ENCODE assay signal across 28 cellular contexts in the genomic region with DNA sequence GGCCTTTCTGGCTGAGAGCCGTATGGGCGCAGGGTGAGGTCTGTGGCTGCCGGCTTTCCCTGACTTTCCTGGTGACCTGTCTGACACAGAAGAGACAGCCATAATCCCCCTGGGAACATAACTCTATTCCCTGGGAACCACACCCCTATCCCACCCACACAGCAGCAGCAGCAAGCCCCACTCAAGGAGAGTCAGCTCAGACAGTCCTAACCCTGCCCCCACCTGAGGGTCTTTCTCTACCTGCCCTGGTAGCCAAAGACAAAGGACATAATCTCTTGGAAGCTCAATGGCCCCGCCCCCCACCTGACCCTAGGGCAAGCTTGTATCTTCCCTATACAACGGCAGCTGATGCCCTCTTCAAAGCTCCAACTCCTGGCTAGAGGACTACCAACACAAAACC.
"Had no signal": no experiment of that assay in that cellular context is flagged by ENCODE, and none has a peak within 500 bp of the region (broad histone marks: within the 10 kb centered on the region; RNA-seq: fewer than 3 reads in every experiment).

No MANE protein-coding gene starts in this region.

- DNase-seq: activated B cell treated with CpG ODN at 0.5 μM for 24 hours; activated CD4-positive, alpha-beta memory T cell treated with anti-CD3 and anti-CD28 coated beads, Interleukin-2, amount 10 ng/mL, durations not matched to agents 7 days and 5 days; activated CD4-positive, alpha-beta T cell treated with anti-CD3 and anti-CD28 coated beads for 1 hour; activated CD4-positive, alpha-beta T cell treated with anti-CD3 and anti-CD28 coated beads, Interleukin-2, amount 50 U/mL, for 1 hour; activated CD8-positive, alpha-beta memory T cell treated with anti-CD3 and anti-CD28 coated beads, Interleukin-2, amount 50 U/mL, for 4 hours; activated naive CD4-positive, alpha-beta T cell treated with Interleukin-2 at 50 U/mL for 16 hours; activated naive CD8-positive, alpha-beta T cell treated with anti-CD3 and anti-CD28 coated beads, Interleukin-2, amount 50 U/mL, for 24 hours; activated T-cell treated with anti-CD3 and anti-CD28 coated beads, Interleukin-2, amount 50 U/mL, for 72 hours; amniotic stem cell; body of pancreas; central memory CD4-positive, alpha-beta T cell; Karpas-422; MM.1S; NCI-H1105; NCI-H1436; NCI-H1694 treated with DMSO at 0.1 percent for 48 hours; NCI-H2029 treated with DMSO at 0.1 percent for 48 hours; NCI-H345; NCI-H510A; NCI-H526 treated with DMSO at 0.1 percent for 48 hours; NK-92 treated with Interleukin-12 subunit alpha and Interleukin-12 subunit beta, amount 100 ng/mL, for 24 hours; OCI-M1; RPMI8226; SHP77 treated with DMSO at 0.1 percent for 48 hours had no signal

- H3K4me1 ChIP-seq: ascending aorta, body of pancreas had no signal

- H3K9me3 ChIP-seq: ascending aorta, body of pancreas had no signal

- H3K27me3 ChIP-seq: ascending aorta, body of pancreas had no signal

- ATAC-seq: activated naive CD4-positive, alpha-beta T cell treated with anti-CD3 and anti-CD28 coated beads, Interleukin-2, amount 50 U/mL, for 72 hours; activated naive CD8-positive, alpha-beta T cell treated with anti-CD3 and anti-CD28 coated beads, Interleukin-2, amount 50 U/mL, for 24 hours; activated T-cell treated with anti-CD3 and anti-CD28 coated beads, Interleukin-2, amount 50 U/mL, for 72 hours; body of pancreas; Panc1 had no signal

- H3K27ac ChIP-seq: ascending aorta, body of pancreas had no signal

- H3K27ac Mint-ChIP-seq: activated B cell treated with CpG ODN at 0.5 μM for 24 hours; activated CD4-positive, alpha-beta memory T cell treated with anti-CD3 and anti-CD28 coated beads, Interleukin-2, amount 10 ng/mL, durations not matched to agents 7 days and 5 days; activated naive CD4-positive, alpha-beta T cell treated with anti-CD3 and anti-CD28 coated beads, Interleukin-2, amount 50 U/mL, for 72 hours; activated naive CD8-positive, alpha-beta T cell treated with anti-CD3 and anti-CD28 coated beads, Interleukin-2, amount 50 U/mL, for 24 hours; activated T-cell treated with anti-CD3 and anti-CD28 coated beads, Interleukin-2, amount 50 U/mL, for 72 hours; T-helper 1 cell treated with Interleukin-12 subunit alpha and Interleukin-12 subunit beta and Interleukin-4 antibody, amounts not matched to agents 30 μg/mL and 1 μg/mL, for 36 hours had no signal

- H3K4me3 ChIP-seq: ascending aorta, body of pancreas had no signal

- H3K27me3 Mint-ChIP-seq: activated B cell treated with CpG ODN at 0.5 μM for 24 hours; activated CD4-positive, alpha-beta memory T cell treated with anti-CD3 and anti-CD28 coated beads, Interleukin-2, amount 10 ng/mL, durations not matched to agents 7 days and 5 days; activated naive CD8-positive, alpha-beta T cell treated with anti-CD3 and anti-CD28 coated beads, Interleukin-2, amount 50 U/mL, for 24 hours had no signal

- H3K4me1 Mint-ChIP-seq: activated B cell treated with CpG ODN at 0.5 μM for 24 hours; activated CD4-positive, alpha-beta memory T cell treated with anti-CD3 and anti-CD28 coated beads, Interleukin-2, amount 10 ng/mL, durations not matched to agents 7 days and 5 days; activated naive CD8-positive, alpha-beta T cell treated with anti-CD3 and anti-CD28 coated beads, Interleukin-2, amount 50 U/mL, for 24 hours had no signal

- H3K36me3 Mint-ChIP-seq: activated naive CD4-positive, alpha-beta T cell treated with anti-CD3 and anti-CD28 coated beads, Interleukin-2, amount 50 U/mL, for 72 hours had no signal

- H3K36me3 ChIP-seq: ascending aorta had no signal

- H3K4me3 Mint-ChIP-seq: activated B cell treated with CpG ODN at 0.5 μM for 24 hours; activated CD4-positive, alpha-beta memory T cell treated with anti-CD3 and anti-CD28 coated beads, Interleukin-2, amount 10 ng/mL, durations not matched to agents 7 days and 5 days; activated naive CD8-positive, alpha-beta T cell treated with anti-CD3 and anti-CD28 coated beads, Interleukin-2, amount 50 U/mL, for 24 hours; activated T-cell treated with anti-CD3 and anti-CD28 coated beads, Interleukin-2, amount 50 U/mL, for 72 hours; T-helper 1 cell treated with Interleukin-12 subunit alpha and Interleukin-12 subunit beta and Interleukin-4 antibody, amounts not matched to agents 30 μg/mL and 1 μg/mL, for 36 hours had no signal
